In the genomic region with DNA sequence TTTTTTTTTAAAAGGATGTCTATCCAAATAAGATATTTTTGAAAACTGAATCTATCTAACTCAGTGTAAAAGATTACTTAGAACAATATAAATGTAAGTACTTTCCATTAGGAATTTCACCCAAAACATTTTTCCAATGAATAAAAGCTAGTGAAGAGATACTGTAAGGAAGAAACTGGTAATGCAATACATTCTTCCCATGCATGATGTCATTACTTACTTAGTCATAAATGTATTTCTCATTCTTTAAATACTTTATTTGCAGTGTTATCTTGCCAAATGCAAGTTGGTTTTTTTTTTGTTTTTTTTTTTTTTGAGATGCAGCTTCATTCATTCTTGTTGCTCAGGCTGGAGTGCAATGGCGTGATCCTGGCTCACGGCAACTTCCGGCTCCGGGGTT, we compare ENCODE assay signal across 1 cellular context.
TF ChIP-seq lines count a peak whose summit lies in the region.

No MANE protein-coding gene starts in this region.

TF ChIP-seq in GM23338, 12 proteins besides CTCF, POLR2A, EP300 and RAD21 (continued from another document):
- TF ChIP-seq, protein P1, sequence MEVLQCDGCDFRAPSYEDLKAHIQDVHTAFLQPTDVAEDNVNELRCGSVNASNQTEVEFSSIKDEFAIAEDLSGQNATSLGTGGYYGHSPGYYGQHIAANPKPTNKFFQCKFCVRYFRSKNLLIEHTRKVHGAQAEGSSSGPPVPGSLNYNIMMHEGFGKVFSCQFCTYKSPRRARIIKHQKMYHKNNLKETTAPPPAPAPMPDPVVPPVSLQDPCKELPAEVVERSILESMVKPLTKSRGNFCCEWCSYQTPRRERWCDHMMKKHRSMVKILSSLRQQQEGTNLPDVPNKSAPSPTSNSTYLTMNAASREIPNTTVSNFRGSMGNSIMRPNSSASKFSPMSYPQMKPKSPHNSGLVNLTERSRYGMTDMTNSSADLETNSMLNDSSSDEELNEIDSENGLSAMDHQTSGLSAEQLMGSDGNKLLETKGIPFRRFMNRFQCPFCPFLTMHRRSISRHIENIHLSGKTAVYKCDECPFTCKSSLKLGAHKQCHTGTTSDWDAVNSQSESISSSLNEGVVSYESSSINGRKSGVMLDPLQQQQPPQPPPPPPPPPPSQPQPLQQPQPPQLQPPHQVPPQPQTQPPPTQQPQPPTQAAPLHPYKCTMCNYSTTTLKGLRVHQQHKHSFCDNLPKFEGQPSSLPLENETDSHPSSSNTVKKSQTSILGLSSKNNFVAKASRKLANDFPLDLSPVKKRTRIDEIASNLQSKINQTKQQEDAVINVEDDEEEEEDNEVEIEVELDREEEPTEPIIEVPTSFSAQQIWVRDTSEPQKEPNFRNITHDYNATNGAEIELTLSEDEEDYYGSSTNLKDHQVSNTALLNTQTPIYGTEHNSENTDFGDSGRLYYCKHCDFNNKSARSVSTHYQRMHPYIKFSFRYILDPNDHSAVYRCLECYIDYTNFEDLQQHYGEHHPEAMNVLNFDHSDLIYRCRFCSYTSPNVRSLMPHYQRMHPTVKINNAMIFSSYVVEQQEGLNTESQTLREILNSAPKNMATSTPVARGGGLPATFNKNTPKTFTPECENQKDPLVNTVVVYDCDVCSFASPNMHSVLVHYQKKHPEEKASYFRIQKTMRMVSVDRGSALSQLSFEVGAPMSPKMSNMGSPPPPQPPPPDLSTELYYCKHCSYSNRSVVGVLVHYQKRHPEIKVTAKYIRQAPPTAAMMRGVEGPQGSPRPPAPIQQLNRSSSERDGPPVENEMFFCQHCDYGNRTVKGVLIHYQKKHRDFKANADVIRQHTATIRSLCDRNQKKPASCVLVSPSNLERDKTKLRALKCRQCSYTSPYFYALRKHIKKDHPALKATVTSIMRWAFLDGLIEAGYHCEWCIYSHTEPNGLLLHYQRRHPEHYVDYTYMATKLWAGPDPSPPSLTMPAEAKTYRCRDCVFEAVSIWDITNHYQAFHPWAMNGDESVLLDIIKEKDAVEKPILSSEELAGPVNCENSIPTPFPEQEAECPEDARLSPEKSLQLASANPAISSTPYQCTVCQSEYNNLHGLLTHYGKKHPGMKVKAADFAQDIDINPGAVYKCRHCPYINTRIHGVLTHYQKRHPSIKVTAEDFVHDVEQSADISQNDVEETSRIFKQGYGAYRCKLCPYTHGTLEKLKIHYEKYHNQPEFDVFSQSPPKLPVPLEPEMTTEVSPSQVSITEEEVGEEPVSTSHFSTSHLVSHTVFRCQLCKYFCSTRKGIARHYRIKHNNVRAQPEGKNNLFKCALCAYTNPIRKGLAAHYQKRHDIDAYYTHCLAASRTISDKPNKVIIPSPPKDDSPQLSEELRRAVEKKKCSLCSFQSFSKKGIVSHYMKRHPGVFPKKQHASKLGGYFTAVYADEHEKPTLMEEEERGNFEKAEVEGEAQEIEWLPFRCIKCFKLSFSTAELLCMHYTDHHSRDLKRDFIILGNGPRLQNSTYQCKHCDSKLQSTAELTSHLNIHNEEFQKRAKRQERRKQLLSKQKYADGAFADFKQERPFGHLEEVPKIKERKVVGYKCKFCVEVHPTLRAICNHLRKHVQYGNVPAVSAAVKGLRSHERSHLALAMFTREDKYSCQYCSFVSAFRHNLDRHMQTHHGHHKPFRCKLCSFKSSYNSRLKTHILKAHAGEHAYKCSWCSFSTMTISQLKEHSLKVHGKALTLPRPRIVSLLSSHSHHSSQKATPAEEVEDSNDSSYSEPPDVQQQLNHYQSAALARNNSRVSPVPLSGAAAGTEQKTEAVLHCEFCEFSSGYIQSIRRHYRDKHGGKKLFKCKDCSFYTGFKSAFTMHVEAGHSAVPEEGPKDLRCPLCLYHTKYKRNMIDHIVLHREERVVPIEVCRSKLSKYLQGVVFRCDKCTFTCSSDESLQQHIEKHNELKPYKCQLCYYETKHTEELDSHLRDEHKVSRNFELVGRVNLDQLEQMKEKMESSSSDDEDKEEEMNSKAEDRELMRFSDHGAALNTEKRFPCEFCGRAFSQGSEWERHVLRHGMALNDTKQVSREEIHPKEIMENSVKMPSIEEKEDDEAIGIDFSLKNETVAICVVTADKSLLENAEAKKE (CRISPR knock-in tag; IDR thresholded peaks at IDR 0.05) = no peak
- TF ChIP-seq ZNF331 (CRISPR knock-in tag; IDR thresholded peaks at IDR 0.05; ENCODE audit: low read depth) (no peak), POLR2AphosphoS5 (IDR thresholded peaks at IDR 0.05; ENCODE audit: low read depth) (no peak), EZH2 (IDR thresholded peaks at IDR 0.05; ENCODE audit: low read depth, unreplicated experiment) (no peak), CREB1 (CRISPR knock-in tag; IDR thresholded peaks at IDR 0.05; ENCODE audit: low read depth) (no peak), NANOG (IDR thresholded peaks at IDR 0.05; ENCODE audit: borderline replicate concordance) (no peak), JUNB (IDR thresholded peaks at IDR 0.05; ENCODE audit: unreplicated experiment) (no peak), EZH2phosphoT487 (IDR thresholded peaks at IDR 0.05; ENCODE audit: unreplicated experiment) (no peak)
- TF ChIP-seq, protein P2, sequence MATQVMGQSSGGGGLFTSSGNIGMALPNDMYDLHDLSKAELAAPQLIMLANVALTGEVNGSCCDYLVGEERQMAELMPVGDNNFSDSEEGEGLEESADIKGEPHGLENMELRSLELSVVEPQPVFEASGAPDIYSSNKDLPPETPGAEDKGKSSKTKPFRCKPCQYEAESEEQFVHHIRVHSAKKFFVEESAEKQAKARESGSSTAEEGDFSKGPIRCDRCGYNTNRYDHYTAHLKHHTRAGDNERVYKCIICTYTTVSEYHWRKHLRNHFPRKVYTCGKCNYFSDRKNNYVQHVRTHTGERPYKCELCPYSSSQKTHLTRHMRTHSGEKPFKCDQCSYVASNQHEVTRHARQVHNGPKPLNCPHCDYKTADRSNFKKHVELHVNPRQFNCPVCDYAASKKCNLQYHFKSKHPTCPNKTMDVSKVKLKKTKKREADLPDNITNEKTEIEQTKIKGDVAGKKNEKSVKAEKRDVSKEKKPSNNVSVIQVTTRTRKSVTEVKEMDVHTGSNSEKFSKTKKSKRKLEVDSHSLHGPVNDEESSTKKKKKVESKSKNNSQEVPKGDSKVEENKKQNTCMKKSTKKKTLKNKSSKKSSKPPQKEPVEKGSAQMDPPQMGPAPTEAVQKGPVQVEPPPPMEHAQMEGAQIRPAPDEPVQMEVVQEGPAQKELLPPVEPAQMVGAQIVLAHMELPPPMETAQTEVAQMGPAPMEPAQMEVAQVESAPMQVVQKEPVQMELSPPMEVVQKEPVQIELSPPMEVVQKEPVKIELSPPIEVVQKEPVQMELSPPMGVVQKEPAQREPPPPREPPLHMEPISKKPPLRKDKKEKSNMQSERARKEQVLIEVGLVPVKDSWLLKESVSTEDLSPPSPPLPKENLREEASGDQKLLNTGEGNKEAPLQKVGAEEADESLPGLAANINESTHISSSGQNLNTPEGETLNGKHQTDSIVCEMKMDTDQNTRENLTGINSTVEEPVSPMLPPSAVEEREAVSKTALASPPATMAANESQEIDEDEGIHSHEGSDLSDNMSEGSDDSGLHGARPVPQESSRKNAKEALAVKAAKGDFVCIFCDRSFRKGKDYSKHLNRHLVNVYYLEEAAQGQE (IDR thresholded peaks at IDR 0.05; ENCODE audit: unreplicated experiment) = no peak
- TF ChIP-seq, protein P3, sequence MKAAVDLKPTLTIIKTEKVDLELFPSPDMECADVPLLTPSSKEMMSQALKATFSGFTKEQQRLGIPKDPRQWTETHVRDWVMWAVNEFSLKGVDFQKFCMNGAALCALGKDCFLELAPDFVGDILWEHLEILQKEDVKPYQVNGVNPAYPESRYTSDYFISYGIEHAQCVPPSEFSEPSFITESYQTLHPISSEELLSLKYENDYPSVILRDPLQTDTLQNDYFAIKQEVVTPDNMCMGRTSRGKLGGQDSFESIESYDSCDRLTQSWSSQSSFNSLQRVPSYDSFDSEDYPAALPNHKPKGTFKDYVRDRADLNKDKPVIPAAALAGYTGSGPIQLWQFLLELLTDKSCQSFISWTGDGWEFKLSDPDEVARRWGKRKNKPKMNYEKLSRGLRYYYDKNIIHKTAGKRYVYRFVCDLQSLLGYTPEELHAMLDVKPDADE (IDR thresholded peaks at IDR 0.05) = no peak
TF ChIP-seq in GM23338: peak in this region for 0.
